ENCODE assay signal across 31 cellular contexts in the genomic region with DNA sequence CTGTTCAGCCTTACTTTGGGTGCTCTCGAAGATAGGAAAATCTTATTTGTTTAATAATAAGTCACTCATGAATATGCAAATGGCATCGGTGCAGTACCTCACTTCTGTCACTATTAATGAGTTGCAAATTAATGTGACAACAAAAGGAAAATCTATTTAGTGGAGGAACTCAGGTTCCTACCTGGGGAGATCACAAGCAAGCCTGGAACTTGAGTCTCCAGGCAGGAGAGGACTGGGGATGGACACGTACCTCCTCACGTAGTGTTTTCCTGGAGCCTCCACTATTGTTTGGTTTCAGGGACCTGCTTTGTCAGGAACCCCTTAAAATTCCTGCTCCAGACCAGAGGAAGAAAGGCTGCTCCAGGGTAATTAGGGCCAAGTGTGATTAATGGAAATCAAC.
A peak's percentile ranks its signal among the peaks of the same experiment; 100 is the strongest.
DNase-seq lines count a peak whose midpoint lies in the region; ATAC-seq, FAIRE-seq and TF ChIP-seq lines count a peak whose summit lies in the region.
"Had no signal": no experiment of that assay in that cellular context is flagged by ENCODE, and none has a peak within 500 bp of the region (broad histone marks: within the 10 kb centered on the region; RNA-seq: fewer than 3 reads in every experiment).

No MANE protein-coding gene starts in this region.

- no peak overlapping the region for H4K5ac ChIP-seq in H1 (ENCODE audit: insufficient read length, low read depth, low read length)

- H3K4me1 Mint-ChIP-seq in CD4-positive, alpha-beta T cell (ENCODE audit: low read depth): peaks cover 16% of the 10 kb centered on the region
- H3K4me1 Mint-ChIP-seq in nephron progenitor cell: peaks cover 17% of the 10 kb centered on the region

- H3K9me3 ChIP-seq in CD4-positive, alpha-beta T cell (ENCODE audit: control insufficient read depth, low read length): no peaks in the 10 kb centered on the region
- H3K9me3 ChIP-seq in HUES48 (ENCODE audit: control insufficient read depth, insufficient read depth, low read length) (peaks cover 5% of the 10 kb centered on the region; the same call in 1 of the 2 replicates), H1 (ENCODE audit: insufficient read depth in 2 of 2, low read depth in 1 of 2, low read length in 1 of 2) (no peaks in the 10 kb centered on the region), colonic mucosa (no peaks in the 10 kb centered on the region)

- H3K9me3 Mint-ChIP-seq in CD4-positive, alpha-beta T cell: no peaks in the 10 kb centered on the region
- H3K9me3 Mint-ChIP-seq in nephron progenitor cell: peaks cover 21% of the 10 kb centered on the region
- H3K9me3 Mint-ChIP-seq: HFFc6, IgD-negative memory B cell had no signal

- no peak overlapping the region for H2AK5ac ChIP-seq in H1 (ENCODE audit: low read depth, low read length)

- peaks cover 7% of the 10 kb centered on the region for H3K27me3 Mint-ChIP-seq in CD4-positive, alpha-beta T cell
- H3K27me3 Mint-ChIP-seq in nephron progenitor cell (ENCODE audit: low read depth, poor library complexity): peaks cover 22% of the 10 kb centered on the region

- H3K18ac ChIP-seq in H1 (ENCODE audit: extremely low read depth, low read length): no peak overlapping the region; the same call in 1 of the 2 replicates

- H3K14ac ChIP-seq in H1 (ENCODE audit: insufficient read length): no peak overlapping the region

- H2BK5ac ChIP-seq in H1 (ENCODE audit: low read depth, low read length): no peak overlapping the region

- H3K79me1 ChIP-seq in H1 (ENCODE audit: low read depth, low read length): no peaks in the 10 kb centered on the region

- H3K4me3 ChIP-seq in HUES48 (ENCODE audit: low read depth, low read length): peak overlapping the region; percentile 56; the same call in 1 of the 2 replicates
- H3K4me3 ChIP-seq in H1 (ENCODE audit: extremely low read depth in 1 of 4, insufficient read depth in 2 of 4, low read depth in 3 of 4, low read length in 4 of 4): peak overlapping the region in 1 of 4 experiments; percentile 62; a peak in 3 of 8 replicates
- no peak overlapping the region for H3K4me3 ChIP-seq in colonic mucosa

- peak overlapping the region; percentile 79 to 82 for H3K4me2 ChIP-seq in H1 (ENCODE audit: insufficient read depth in 1 of 2, low read depth in 2 of 2, low read length in 2 of 2)

- no peak overlapping the region for H3K27ac Mint-ChIP-seq in CD4-positive, alpha-beta T cell
- no peak overlapping the region for H3K27ac Mint-ChIP-seq in nephron progenitor cell
- H3K27ac Mint-ChIP-seq: B cell, HFFc6 had no signal

- intact Hi-C loops in CD4-positive, alpha-beta T cell (cut with DNase I, micrococcal nuclease): no loop called here
- intact Hi-C loops in colonic mucosa (cut with DNase I): loop anchor here (10.0 kb wide), 2 partner anchors 79 to 159 kb away; partner anchors contain the start of gene BCOR

- no peaks in the 10 kb centered on the region for H3K79me2 ChIP-seq in H1 (ENCODE audit: control insufficient read depth in 1 of 2, insufficient read depth in 2 of 2, low read length in 2 of 2)

- peaks cover 3% of the 10 kb centered on the region; the same call in 1 of the 2 replicates for H3K23me2 ChIP-seq in H1 (ENCODE audit: low read depth, low read length)

- H3K36me3 ChIP-seq in HUES48 (ENCODE audit: control insufficient read depth, insufficient read depth, low read length) (no peaks in the 10 kb centered on the region), H1 (ENCODE audit: control insufficient read depth in 2 of 4, insufficient read depth in 4 of 4, low read length in 3 of 4) (no peaks in the 10 kb centered on the region), colonic mucosa (no peaks in the 10 kb centered on the region)
- H3K36me3 ChIP-seq: breast epithelium, heart left ventricle, tibial artery had no signal

- H2BK20ac ChIP-seq in H1 (ENCODE audit: low read length): no peak overlapping the region

- H3K56ac ChIP-seq in H1 (replicated peaks; ENCODE audit: insufficient read length, low read depth, low read length): no peak overlapping the region

- DNase-seq in CD4-positive, alpha-beta T cell: no peak
- DNase-seq in H1 (ENCODE audit: low read depth in 1 of 2, low spot score in 2 of 2) (no peak), nephron progenitor cell (no peak), EL (no peak), colonic mucosa (no peak)
- no peak for DNase-seq in stimulated activated CD4-positive, alpha-beta T cell treated with anti-CD3 and anti-CD28 coated beads, Interleukin-2, amount 100 ng/mL, for 24 hours
- DNase-seq: activated CD4-positive, alpha-beta T cell treated with anti-CD3 and anti-CD28 coated beads, Interleukin-2, amount 50 U/mL, for 4 hours; activated CD4-positive, CD25-positive, alpha-beta regulatory T cell; activated CD8-positive, alpha-beta memory T cell treated with anti-CD3 and anti-CD28 coated beads, Interleukin-2, amount 50 U/mL, for 48 hours; activated naive CD4-positive, alpha-beta T cell treated with anti-CD3 and anti-CD28 coated beads, Interleukin-2, amount 50 U/mL, for 16 hours; DMS79; effector CD8-positive, alpha-beta T cell; erythroblast; GF-D8; HFFc6; mammary epithelial cell; NCI-H187; NCI-H2171 treated with DMSO at 0.1 percent for 48 hours; NCI-H510A treated with DMSO at 0.1 percent for 48 hours; SIG-M5; stimulated activated CD4-positive, alpha-beta T cell treated with anti-CD3 and anti-CD28 coated beads, Interleukin-1b, Interleukin-23, amount 100 ng/mL, for 48 hours; SW 1271 had no signal

- H4K8ac ChIP-seq in H1 (ENCODE audit: extremely low read depth, insufficient read depth, low read length): no peak overlapping the region

- no peak for FAIRE-seq in H1 (lab: Jason Lieb, UNC)
- FAIRE-seq: GM18507, RCC 7860 had no signal

- H3K23ac ChIP-seq in H1 (ENCODE audit: insufficient read length): no peak overlapping the region

- H2BK120ac ChIP-seq in H1 (replicated peaks; ENCODE audit: low read depth, low read length): no peak overlapping the region

- ATAC-seq in CD4-positive, alpha-beta T cell (ENCODE audit: poor library complexity): no peak
- no peak for ATAC-seq in HG03175 (IDR thresholded peaks at IDR 0.05; ENCODE audit: unreplicated experiment)

- H2BK15ac ChIP-seq in H1 (ENCODE audit: low read length): no peak overlapping the region

- WGBS in H1 (ENCODE audit: extremely low coverage in 1 of 2, insufficient coverage in 1 of 2, insufficient read length in 1 of 2, insufficient replicate concordance in 2 of 2, low coverage in 1 of 2, low lambda C conversion rate in 2 of 2, missing lambda C conversion rate in 1 of 2), 2 experiments: 9% methylated on average over 4 of the region's 4 CpGs; no CpG with 5 or more reads in 1 of the 2 experiments

- no peak for TF ChIP-seq EP300 in H1 (IDR thresholded peaks at IDR 0.05; ENCODE audit: borderline replicate concordance in 1 of 2, low read depth in 2 of 2, low read length in 2 of 2)

- H3K9ac ChIP-seq in HUES48 (ENCODE audit: low read depth, low read length) (no peak overlapping the region), H1 (replicated peaks in 1 of 4; ENCODE audit: extremely low read depth in 1 of 4, low read depth in 3 of 4, low read length in 3 of 4) (no peak overlapping the region), colonic mucosa (ENCODE audit: low read depth in 2 of 2, low read length in 2 of 2) (no peak overlapping the region)

- CTCF ChIA-PET in CD4-positive, alpha-beta T cell (lab: Charles Lee): no interaction called here
- CTCF ChIA-PET in H1 (lab: Charles Lee; ENCODE audit: partially characterized antibody): no interaction called here

- no peak for TF ChIP-seq CTCF in CD4-positive, alpha-beta T cell (IDR thresholded peaks at IDR 0.05)
- TF ChIP-seq CTCF in H1 (IDR thresholded peaks at IDR 0.05; ENCODE audit: control extremely low read depth in 1 of 3, insufficient read depth in 1 of 3, low read depth in 1 of 3, low read length in 3 of 3) (no peak), nephron progenitor cell (IDR thresholded peaks at IDR 0.05) (no peak), colonic mucosa (IDR thresholded peaks at IDR 0.05) (no peak)

- peak overlapping the region; percentile 76 for H3K4me3 Mint-ChIP-seq in CD4-positive, alpha-beta T cell
- H3K4me3 Mint-ChIP-seq in nephron progenitor cell: peak overlapping the region; percentile 57
- H3K4me3 Mint-ChIP-seq: HFFc6 had no signal

- H3K4ac ChIP-seq in H1 (replicated peaks; ENCODE audit: insufficient read length, low read depth, low read length): no peak overlapping the region

- no peak overlapping the region for H4K91ac ChIP-seq in H1 (replicated peaks; ENCODE audit: insufficient read length, low read length)

- POLR2A ChIA-PET in CD4-positive, alpha-beta T cell (lab: Charles Lee): no interaction called here
- POLR2A ChIA-PET in H1 (lab: Charles Lee; ENCODE audit: partially characterized antibody): no interaction called here

- no peak overlapping the region for H2BK12ac ChIP-seq in H1 (ENCODE audit: low read depth, low read length)

- H3K4me1 ChIP-seq in HUES48 (ENCODE audit: control insufficient read depth, insufficient read depth, low read length): peaks cover 21% of the 10 kb centered on the region
- peaks cover 4 to 16% (median 12%) of the 10 kb centered on the region in 4 experiments for H3K4me1 ChIP-seq in H1 (replicated peaks in 1 of 4; ENCODE audit: control insufficient read depth in 3 of 4, insufficient read depth in 4 of 4, low read length in 3 of 4)
- no peaks in the 10 kb centered on the region for H3K4me1 ChIP-seq in colonic mucosa
- H3K4me1 ChIP-seq: breast epithelium had no signal

- H3K36me3 Mint-ChIP-seq in CD4-positive, alpha-beta T cell (ENCODE audit: low read depth): no peaks in the 10 kb centered on the region
- no peaks in the 10 kb centered on the region for H3K36me3 Mint-ChIP-seq in nephron progenitor cell (ENCODE audit: low read depth)
- H3K36me3 Mint-ChIP-seq: IgD-negative memory B cell had no signal

- no peak overlapping the region for H2AFZ ChIP-seq in H1 (ENCODE audit: low read length)

- peaks cover 2 to 3% of the 10 kb centered on the region in 2 experiments for H4K20me1 ChIP-seq in H1 (replicated peaks in 1 of 2; ENCODE audit: control insufficient read depth in 1 of 2, insufficient read depth in 2 of 2, low read length in 2 of 2)

- H3K27me3 ChIP-seq in CD4-positive, alpha-beta T cell (ENCODE audit: control insufficient read depth, insufficient read depth, low read length): peaks cover 22% of the 10 kb centered on the region
- H3K27me3 ChIP-seq in HUES48 (ENCODE audit: control insufficient read depth, insufficient read depth, low read length): peaks cover 48% of the 10 kb centered on the region
- peaks cover 23 to 40% (median 28%) of the 10 kb centered on the region in 4 experiments for H3K27me3 ChIP-seq in H1 (replicated peaks in 1 of 4; ENCODE audit: control insufficient read depth in 3 of 4, extremely low read depth in 1 of 4, insufficient read depth in 3 of 4, low read length in 3 of 4)
- H3K27me3 ChIP-seq in colonic mucosa: peaks cover 16% of the 10 kb centered on the region
- H3K27me3 ChIP-seq: tibial artery had no signal

- no peak overlapping the region for H3K27ac ChIP-seq in CD4-positive, alpha-beta T cell (ENCODE audit: low read depth, low read length)
- H3K27ac ChIP-seq in HUES48 (ENCODE audit: low read depth, low read length) (no peak overlapping the region), H1 (ENCODE audit: low read depth, low read length) (no peak overlapping the region), colonic mucosa (no peak overlapping the region)

- TF ChIP-seq RAD21 in H1 (IDR thresholded peaks at IDR 0.05 in 1 of 2, conservative IDR thresholded peaks at IDR 0.05 in 1 of 2; ENCODE audit: low read depth in 2 of 2, low read length in 2 of 2): no peak

- no peak for TF ChIP-seq POLR2A in H1 (IDR thresholded peaks at IDR 0.05; ENCODE audit: control extremely low read depth in 1 of 2, low read depth in 2 of 2, low read length in 2 of 2)
